In the genomic region with DNA sequence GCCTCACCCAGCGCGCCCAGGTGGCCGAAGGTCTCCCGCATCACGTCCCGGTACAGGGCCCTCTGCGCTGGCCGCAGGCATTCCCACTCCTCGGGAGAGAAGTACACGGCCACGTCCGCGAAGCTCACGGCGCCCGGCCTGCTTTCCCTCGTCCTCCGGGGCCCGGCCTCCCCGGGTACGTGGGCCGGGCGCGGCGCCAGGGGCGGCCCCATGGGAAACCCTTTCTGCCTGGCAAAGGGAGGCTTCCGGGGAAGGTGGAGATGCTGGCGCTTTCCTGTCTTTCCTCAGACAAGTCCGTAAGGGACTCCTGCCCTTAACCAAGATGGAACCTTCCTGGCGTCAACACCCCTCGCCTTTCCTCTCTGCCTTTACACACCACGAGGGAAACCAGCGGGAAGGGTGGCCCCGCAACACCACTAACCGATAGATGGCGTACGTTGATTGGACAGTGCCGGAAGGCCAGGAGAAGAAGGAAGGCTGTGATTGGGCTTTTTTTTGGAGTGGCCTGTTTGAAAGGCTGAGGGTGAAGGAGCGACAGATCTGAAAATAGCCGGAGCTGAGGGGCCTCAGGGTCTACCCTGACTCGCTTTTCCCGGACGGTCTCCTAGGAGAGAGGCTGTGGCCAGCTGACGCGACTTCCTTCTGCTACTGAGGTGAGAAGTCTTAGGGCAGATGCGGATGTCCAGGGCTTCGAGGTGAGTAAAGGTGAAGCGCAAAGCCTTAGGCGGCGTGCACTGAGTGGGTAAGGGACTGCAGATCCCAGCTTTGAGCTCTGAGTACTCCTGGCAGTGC, we compare ENCODE assay signal across 8 cellular contexts. TPM values are rescaled to one million over a fixed set of nuclear protein-coding genes. Genes with fewer than 3 reads are reported as not detected.
A peak's percentile ranks its signal among the peaks of the same experiment; 100 is the strongest.
DNase-seq lines count a peak whose midpoint lies in the region; ATAC-seq and TF ChIP-seq lines count a peak whose summit lies in the region.

A gene (minus strand): TSS at position 298 of the 792 bp plus-strand sequence. CDS start 86 bp downstream, at position 212.

- H2AFZ ChIP-seq in neural cell (ENCODE audit: low read depth, low read length), result peak within 1 kb of the TSS; percentile 78

- no peaks in the 10 kb centered on the region for H4K20me1 ChIP-seq in neural cell (ENCODE audit: insufficient read depth)

- H3K4me3 ChIP-seq in foreskin fibroblast (ENCODE audit: low read depth in 1 of 2, low read length in 2 of 2) (peak within 1 kb of the TSS; percentile 73 to 87), neural cell (ENCODE audit: low read length) (peak within 1 kb of the TSS; percentile 78)

- no peaks in the 10 kb centered on the region for H3K36me3 ChIP-seq in neural cell (ENCODE audit: insufficient read depth, low read length)

- no peaks in the 10 kb centered on the region for H3K27me3 Mint-ChIP-seq in stimulated activated naive CD8-positive, alpha-beta T cell treated with anti-CD3 and anti-CD28 coated beads, Interleukin-15, amount 100 ng/mL, for 72 hours

- DNase-seq in DMS79 (lab: John Stamatoyannopoulos, UW), result peak; percentile 99
- DNase-seq in LoVo (ENCODE audit: low spot score), result peak; percentile 98
- peak; percentile 94 for DNase-seq in SIG-M5 (lab: John Stamatoyannopoulos, UW)
- peak; percentile 84 for DNase-seq in activated gamma-delta T cell treated with anti-CD3 and anti-CD28 coated beads, Interleukin-2, amount 50 U/mL, for 16 hours (ENCODE audit: low read depth)
- DNase-seq in foreskin fibroblast, result peak; percentile 98 to 99
- DNase-seq in stimulated activated naive CD8-positive, alpha-beta T cell treated with anti-CD3 and anti-CD28 coated beads, Interleukin-15, amount 100 ng/mL, for 72 hours, result peak; percentile 90 to 96

- H3K27ac ChIP-seq in neural cell (ENCODE audit: low read length), result peak within 1 kb of the TSS; percentile 89

- no peaks in the 10 kb centered on the region for H3K27me3 ChIP-seq in neural cell (ENCODE audit: insufficient read depth, low read depth, low read length)

- peak; percentile 63 for TF ChIP-seq RAD21 in neural cell (conservative IDR thresholded peaks at IDR 0.05)

- peaks cover 37% of the 10 kb centered on the region for H3K4me1 Mint-ChIP-seq in stimulated activated naive CD8-positive, alpha-beta T cell treated with anti-CD3 and anti-CD28 coated beads, Interleukin-15, amount 100 ng/mL, for 72 hours

- H3F3A ChIP-seq in neural cell (ENCODE audit: insufficient read depth, low read length, poor library complexity, severe bottlenecking), result no peaks in the 10 kb centered on the region

- TF ChIP-seq CTCF in foreskin fibroblast (IDR thresholded peaks at IDR 0.05; ENCODE audit: low read depth, low read length) (no peak), neural cell (IDR thresholded peaks at IDR 0.05; ENCODE audit: poor library complexity, severe bottlenecking) (peak; percentile 63)

- H3K27ac Mint-ChIP-seq in stimulated activated naive CD8-positive, alpha-beta T cell treated with anti-CD3 and anti-CD28 coated beads, Interleukin-15, amount 100 ng/mL, for 72 hours, result peak within 1 kb of the TSS; percentile 94 to 98

- H3K9me3 Mint-ChIP-seq in stimulated activated naive CD8-positive, alpha-beta T cell treated with anti-CD3 and anti-CD28 coated beads, Interleukin-15, amount 100 ng/mL, for 72 hours, result no peaks in the 10 kb centered on the region

- no peaks in the 10 kb centered on the region for H3K9me2 ChIP-seq in neural cell (ENCODE audit: insufficient read depth, low read length)

- peak within 1 kb of the TSS; percentile 88 for H3K9ac ChIP-seq in neural cell (ENCODE audit: low read length)

- peak; percentile 92 for ATAC-seq in GM21723 (IDR thresholded peaks at IDR 0.05; ENCODE audit: unreplicated experiment)
- peak; percentile 99 for ATAC-seq in stimulated activated naive CD8-positive, alpha-beta T cell treated with anti-CD3 and anti-CD28 coated beads, Interleukin-15, amount 100 ng/mL, for 72 hours

- TF ChIP-seq EP300 in neural cell (conservative IDR thresholded peaks at IDR 0.05; ENCODE audit: poor library complexity, severe bottlenecking), result peak; percentile 43

- peak within 1 kb of the TSS; percentile 57 for H3K4me2 ChIP-seq in neural cell (ENCODE audit: low read length)

- H3K79me2 ChIP-seq in neural cell (replicated peaks; ENCODE audit: insufficient read depth, low read length), result no peaks in the 10 kb centered on the region

- peak within 1 kb of the TSS; percentile 91 to 97 for H3K4me3 Mint-ChIP-seq in stimulated activated naive CD8-positive, alpha-beta T cell treated with anti-CD3 and anti-CD28 coated beads, Interleukin-15, amount 100 ng/mL, for 72 hours

- no peaks in the 10 kb centered on the region for H3K9me3 ChIP-seq in neural cell (ENCODE audit: low read length)

TF ChIP-seq in neural cell, 6 proteins besides CTCF, POLR2A, EP300 and RAD21:
- no peak for TF ChIP-seq EZH2 (IDR thresholded peaks at IDR 0.05; ENCODE audit: borderline replicate concordance, insufficient read depth, low read length, poor library complexity, severe bottlenecking)
- TF ChIP-seq MXI1 (conservative IDR thresholded peaks at IDR 0.05; ENCODE audit: poor library complexity, severe bottlenecking), result peak; percentile 98
- peak; percentile 63 for TF ChIP-seq POLR2AphosphoS5 (IDR thresholded peaks at IDR 0.05)
- peak; percentile 64 for TF ChIP-seq TAF1 (IDR thresholded peaks at IDR 0.05; ENCODE audit: low read depth)
- TF ChIP-seq, protein P1, sequence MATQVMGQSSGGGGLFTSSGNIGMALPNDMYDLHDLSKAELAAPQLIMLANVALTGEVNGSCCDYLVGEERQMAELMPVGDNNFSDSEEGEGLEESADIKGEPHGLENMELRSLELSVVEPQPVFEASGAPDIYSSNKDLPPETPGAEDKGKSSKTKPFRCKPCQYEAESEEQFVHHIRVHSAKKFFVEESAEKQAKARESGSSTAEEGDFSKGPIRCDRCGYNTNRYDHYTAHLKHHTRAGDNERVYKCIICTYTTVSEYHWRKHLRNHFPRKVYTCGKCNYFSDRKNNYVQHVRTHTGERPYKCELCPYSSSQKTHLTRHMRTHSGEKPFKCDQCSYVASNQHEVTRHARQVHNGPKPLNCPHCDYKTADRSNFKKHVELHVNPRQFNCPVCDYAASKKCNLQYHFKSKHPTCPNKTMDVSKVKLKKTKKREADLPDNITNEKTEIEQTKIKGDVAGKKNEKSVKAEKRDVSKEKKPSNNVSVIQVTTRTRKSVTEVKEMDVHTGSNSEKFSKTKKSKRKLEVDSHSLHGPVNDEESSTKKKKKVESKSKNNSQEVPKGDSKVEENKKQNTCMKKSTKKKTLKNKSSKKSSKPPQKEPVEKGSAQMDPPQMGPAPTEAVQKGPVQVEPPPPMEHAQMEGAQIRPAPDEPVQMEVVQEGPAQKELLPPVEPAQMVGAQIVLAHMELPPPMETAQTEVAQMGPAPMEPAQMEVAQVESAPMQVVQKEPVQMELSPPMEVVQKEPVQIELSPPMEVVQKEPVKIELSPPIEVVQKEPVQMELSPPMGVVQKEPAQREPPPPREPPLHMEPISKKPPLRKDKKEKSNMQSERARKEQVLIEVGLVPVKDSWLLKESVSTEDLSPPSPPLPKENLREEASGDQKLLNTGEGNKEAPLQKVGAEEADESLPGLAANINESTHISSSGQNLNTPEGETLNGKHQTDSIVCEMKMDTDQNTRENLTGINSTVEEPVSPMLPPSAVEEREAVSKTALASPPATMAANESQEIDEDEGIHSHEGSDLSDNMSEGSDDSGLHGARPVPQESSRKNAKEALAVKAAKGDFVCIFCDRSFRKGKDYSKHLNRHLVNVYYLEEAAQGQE (IDR thresholded peaks at IDR 0.05; ENCODE audit: borderline replicate concordance), result no peak
- TF ChIP-seq SMC3 (conservative IDR thresholded peaks at IDR 0.05; ENCODE audit: poor library complexity), result peak; percentile 65

RNA-seq across cellular contexts. Expression of the gene that starts here (rescaled TPM):
- polyA plus RNA-seq in neural cell, result 26.4 and 44.1 TPM in 2 replicates
- 39.5 and 44.6 TPM in 2 replicates for polyA minus RNA-seq in neural cell

Comparison
In these comparisons a context has a peak if more than half of its experiments do, and no peak if none do; other contexts are left out.
1. Peak in every context shown above with its lines: DNase-seq, ATAC-seq, H3K4me3 ChIP-seq and H3K27ac ChIP-seq.